In genomic region chr6:29483735-29484134, GRCh38 we compare ENCODE assay signal across 1 cellular context.
TF ChIP-seq lines count a peak whose summit lies in the region.

No MANE protein-coding gene starts in this region.

TF ChIP-seq in HepG2, 621 proteins besides CTCF, POLR2A, EP300 and RAD21:
- TF ChIP-seq CHD2 (IDR thresholded peaks at IDR 0.05; ENCODE audit: low read depth, low read length) (no peak), CEBPB (IDR thresholded peaks at IDR 0.05; ENCODE audit: borderline replicate concordance, low read depth, low read length) (peak; percentile 32; the same call in 1 of the 2 replicates)
